Comparison of ENCODE assay signal across 9 cellular contexts in genomic region chr2:237414056-237414661, GRCh38. TPM values are rescaled to one million over a fixed set of nuclear protein-coding genes. Genes with fewer than 3 reads are reported as not detected.
DNase-seq lines count a peak whose midpoint lies in the region; ATAC-seq and TF ChIP-seq lines count a peak whose summit lies in the region.
"Had no signal": no experiment of that assay in that cellular context is flagged by ENCODE, and none has a peak within 500 bp of the region (broad histone marks: within the 10 kb centered on the region; RNA-seq: fewer than 3 reads in every experiment).

Gene COL6A3 (minus strand): TSS chr2:237414164. CDS start chr2:237396817, 17,347 bp downstream.

- TF ChIP-seq CTCF in SK-N-SH (IDR thresholded peaks at IDR 0.05) (no peak), esophagus squamous epithelium (IDR thresholded peaks at IDR 0.05) (no peak), upper lobe of left lung (IDR thresholded peaks at IDR 0.05) (no peak)

- H3K27ac Mint-ChIP-seq in activated naive CD8-positive, alpha-beta T cell treated with anti-CD3 and anti-CD28 coated beads for 36 hours: no peak within 1 kb of the TSS

- H3K27ac ChIP-seq in SK-N-SH (ENCODE audit: low read depth in 2 of 2, low read length in 1 of 2) (peak within 1 kb of the TSS in 1 of 2 experiments; percentile 6; a peak in 2 of 4 replicates), esophagus squamous epithelium (peak within 1 kb of the TSS; percentile 73 to 90 (median 88)), muscle layer of colon (ENCODE audit: low read depth, low read length) (peak within 1 kb of the TSS; percentile 94), upper lobe of left lung (peak within 1 kb of the TSS; percentile 49 to 83 (median 80))
- H3K27ac ChIP-seq: 22Rv1 had no signal

- no peak for TF ChIP-seq RAD21 in SK-N-SH (IDR thresholded peaks at IDR 0.05; ENCODE audit: low read length)

- TF ChIP-seq POLR2A in esophagus squamous epithelium (IDR thresholded peaks at IDR 0.05) (peak in 2 of 4 donors; percentile 37 to 52), upper lobe of left lung (IDR thresholded peaks at IDR 0.05) (peak in 1 of 4 donors; percentile 20)

- H3K27me3 ChIP-seq in SK-N-SH (ENCODE audit: insufficient read depth): no peaks in the 10 kb centered on the region
- peaks cover 0 to 37% (median 0%) of the 10 kb centered on the region in 4 donors for H3K27me3 ChIP-seq in esophagus squamous epithelium
- no peaks in the 10 kb centered on the region for H3K27me3 ChIP-seq in muscle layer of colon (ENCODE audit: control insufficient read depth in 1 of 2, insufficient read depth in 2 of 2, low read length in 2 of 2)
- H3K27me3 ChIP-seq in upper lobe of left lung: no peaks in the 10 kb centered on the region

- H3K27me3 Mint-ChIP-seq in activated naive CD8-positive, alpha-beta T cell treated with anti-CD3 and anti-CD28 coated beads for 36 hours: no peaks in the 10 kb centered on the region

- no peaks in the 10 kb centered on the region for H3K9me3 Mint-ChIP-seq in activated naive CD8-positive, alpha-beta T cell treated with anti-CD3 and anti-CD28 coated beads for 36 hours

- no peak within 1 kb of the TSS for H2AFZ ChIP-seq in SK-N-SH (ENCODE audit: low read depth)

- intact Hi-C loops in esophagus squamous epithelium (cut with DNase I): no loop called here

- peaks cover 33% of the 10 kb centered on the region for H3K79me2 ChIP-seq in SK-N-SH (ENCODE audit: insufficient read depth)

- peaks cover 7% of the 10 kb centered on the region for H3F3A ChIP-seq in SK-N-SH (replicated peaks; ENCODE audit: insufficient read depth)

- H3K36me3 ChIP-seq in SK-N-SH (replicated peaks in 1 of 2; ENCODE audit: control insufficient read depth in 1 of 2, insufficient read depth in 2 of 2, low read length in 1 of 2) (no peaks in the 10 kb centered on the region), esophagus squamous epithelium (no peaks in the 10 kb centered on the region), muscle layer of colon (ENCODE audit: insufficient read depth, low read length) (no peaks in the 10 kb centered on the region), upper lobe of left lung (no peaks in the 10 kb centered on the region)

- H4K20me1 ChIP-seq in SK-N-SH (ENCODE audit: insufficient read depth): no peaks in the 10 kb centered on the region

- DNase-seq in SK-N-SH (no peak), esophagus squamous epithelium (lab: John Stamatoyannopoulos, UW) (no peak), upper lobe of left lung (no peak), T-helper 1 cell (no peak)
- no peak for DNase-seq in activated naive CD8-positive, alpha-beta T cell treated with anti-CD3 and anti-CD28 coated beads for 36 hours

- H3K4me3 Mint-ChIP-seq in activated naive CD8-positive, alpha-beta T cell treated with anti-CD3 and anti-CD28 coated beads for 36 hours: no peak within 1 kb of the TSS

- H3K4me2 ChIP-seq in SK-N-SH: peak within 1 kb of the TSS; percentile 53; the same call in 1 of the 2 replicates

- ATAC-seq in SK-N-SH treated with all-trans-retinoic acid at 6 μM for 48 hours (no peak), upper lobe of left lung (ENCODE audit: low FRiP score in 2 of 2) (peak in 1 of 2 donors; percentile 73), HG02642 (IDR thresholded peaks at IDR 0.05; ENCODE audit: poor library complexity, unreplicated experiment) (no peak)

- TF ChIP-seq EP300 in SK-N-SH (IDR thresholded peaks at IDR 0.05; ENCODE audit: borderline replicate concordance in 1 of 2, low read depth in 1 of 2, low read length in 1 of 2) (no peak), upper lobe of left lung (IDR thresholded peaks at IDR 0.05) (no peak)

- no peaks in the 10 kb centered on the region for H3K36me3 Mint-ChIP-seq in activated naive CD8-positive, alpha-beta T cell treated with anti-CD3 and anti-CD28 coated beads for 36 hours

- 90% methylated on average over 8 of the region's 9 CpGs for WGBS in SK-N-SH (ENCODE audit: low lambda C conversion rate)
- 43 to 54% methylated on average over 7 to 8 of the region's 9 CpGs for WGBS in esophagus squamous epithelium, 2 donors
- 42 to 49% methylated on average over 8 to 9 of the region's 9 CpGs for WGBS in upper lobe of left lung, 2 donors

- peak within 1 kb of the TSS; percentile 12; the same call in 1 of the 2 replicates for H3K9ac ChIP-seq in SK-N-SH
- H3K9ac ChIP-seq in muscle layer of colon (ENCODE audit: low read length): peak within 1 kb of the TSS; percentile 93

- H3K9me2 ChIP-seq in SK-N-SH: no peaks in the 10 kb centered on the region

- no peaks in the 10 kb centered on the region for H3K9me3 ChIP-seq in SK-N-SH
- H3K9me3 ChIP-seq in esophagus squamous epithelium: no peaks in the 10 kb centered on the region
- no peaks in the 10 kb centered on the region for H3K9me3 ChIP-seq in muscle layer of colon (ENCODE audit: low read length)
- no peaks in the 10 kb centered on the region for H3K9me3 ChIP-seq in upper lobe of left lung

- POLR2A ChIA-PET in SK-N-SH (lab: Yijun Ruan, JAX): no interaction called here

- CTCF ChIA-PET in SK-N-SH (lab: Yijun Ruan, JAX): interaction anchor here (0.8 to 3.2 kb wide), 4 partner anchors 11 to 124 kb away, joined by 3 to 16 read pairs (median 3); no protein-coding TSS in a partner anchor

- H3K4me3 ChIP-seq in SK-N-SH (ENCODE audit: low read depth in 2 of 2, low read length in 1 of 2) (peak within 1 kb of the TSS in 1 of 2 experiments; percentile 39; a peak in 1 of 4 replicates), esophagus squamous epithelium (peak within 1 kb of the TSS; percentile 11 to 60 (median 48)), muscle layer of colon (ENCODE audit: low read depth in 1 of 2, low read length in 2 of 2) (peak within 1 kb of the TSS; percentile 75 to 94), upper lobe of left lung (peak within 1 kb of the TSS in 3 of 4 donors; percentile 32 to 48 (median 46))

- H3K4me1 ChIP-seq in SK-N-SH (ENCODE audit: control insufficient read depth in 1 of 2, insufficient read depth in 2 of 2, low read depth in 1 of 2, low read length in 1 of 2) (peaks cover 0 to 5% of the 10 kb centered on the region in 2 experiments; a peak in 1 of 4 replicates), esophagus squamous epithelium (peaks cover 0 to 4% (median 0%) of the 10 kb centered on the region in 3 donors), muscle layer of colon (ENCODE audit: insufficient read depth, low read length) (no peaks in the 10 kb centered on the region), upper lobe of left lung (no peaks in the 10 kb centered on the region)

- H3K4me1 Mint-ChIP-seq in activated naive CD8-positive, alpha-beta T cell treated with anti-CD3 and anti-CD28 coated beads for 36 hours: peaks cover 2% of the 10 kb centered on the region

TF ChIP-seq in SK-N-SH, 30 proteins besides CTCF, POLR2A, EP300 and RAD21:
- TF ChIP-seq ELF1 (IDR thresholded peaks at IDR 0.05) (no peak), RCOR1 (IDR thresholded peaks at IDR 0.05; ENCODE audit: low read length) (no peak), FOSL2 (IDR thresholded peaks at IDR 0.05; ENCODE audit: borderline replicate concordance, low read depth) (no peak), SIN3A (IDR thresholded peaks at IDR 0.05; ENCODE audit: borderline replicate concordance, low read depth, low read length) (no peak), CHD2 (IDR thresholded peaks at IDR 0.05; ENCODE audit: low read length, partially characterized antibody) (no peak), EZH2phosphoT487 (IDR thresholded peaks at IDR 0.05; ENCODE audit: borderline replicate concordance, low read depth) (no peak), SMC3 (IDR thresholded peaks at IDR 0.05; ENCODE audit: low read depth, low read length) (no peak)
- TF ChIP-seq, protein P1, sequence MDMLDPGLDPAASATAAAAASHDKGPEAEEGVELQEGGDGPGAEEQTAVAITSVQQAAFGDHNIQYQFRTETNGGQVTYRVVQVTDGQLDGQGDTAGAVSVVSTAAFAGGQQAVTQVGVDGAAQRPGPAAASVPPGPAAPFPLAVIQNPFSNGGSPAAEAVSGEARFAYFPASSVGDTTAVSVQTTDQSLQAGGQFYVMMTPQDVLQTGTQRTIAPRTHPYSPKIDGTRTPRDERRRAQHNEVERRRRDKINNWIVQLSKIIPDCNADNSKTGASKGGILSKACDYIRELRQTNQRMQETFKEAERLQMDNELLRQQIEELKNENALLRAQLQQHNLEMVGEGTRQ (IDR thresholded peaks at IDR 0.05; ENCODE audit: borderline replicate concordance, low read depth, low read length): no peak
TF ChIP-seq in SK-N-SH: peak in this region for 0.

TF ChIP-seq in SK-N-SH treated with all-trans-retinoic acid at 6 μM for 48 hours, 23 proteins besides CTCF, POLR2A, EP300 and RAD21 (continues in another document):
- TF ChIP-seq ZFP3 (CRISPR knock-in tag; IDR thresholded peaks at IDR 0.05) (no peak), RARB (CRISPR knock-in tag; IDR thresholded peaks at IDR 0.05) (no peak)
- TF ChIP-seq, protein P2, sequence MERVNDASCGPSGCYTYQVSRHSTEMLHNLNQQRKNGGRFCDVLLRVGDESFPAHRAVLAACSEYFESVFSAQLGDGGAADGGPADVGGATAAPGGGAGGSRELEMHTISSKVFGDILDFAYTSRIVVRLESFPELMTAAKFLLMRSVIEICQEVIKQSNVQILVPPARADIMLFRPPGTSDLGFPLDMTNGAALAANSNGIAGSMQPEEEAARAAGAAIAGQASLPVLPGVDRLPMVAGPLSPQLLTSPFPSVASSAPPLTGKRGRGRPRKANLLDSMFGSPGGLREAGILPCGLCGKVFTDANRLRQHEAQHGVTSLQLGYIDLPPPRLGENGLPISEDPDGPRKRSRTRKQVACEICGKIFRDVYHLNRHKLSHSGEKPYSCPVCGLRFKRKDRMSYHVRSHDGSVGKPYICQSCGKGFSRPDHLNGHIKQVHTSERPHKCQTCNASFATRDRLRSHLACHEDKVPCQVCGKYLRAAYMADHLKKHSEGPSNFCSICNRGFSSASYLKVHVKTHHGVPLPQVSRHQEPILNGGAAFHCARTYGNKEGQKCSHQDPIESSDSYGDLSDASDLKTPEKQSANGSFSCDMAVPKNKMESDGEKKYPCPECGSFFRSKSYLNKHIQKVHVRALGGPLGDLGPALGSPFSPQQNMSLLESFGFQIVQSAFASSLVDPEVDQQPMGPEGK (CRISPR knock-in tag; IDR thresholded peaks at IDR 0.05; ENCODE audit: borderline replicate concordance): no peak

RNA-seq across cellular contexts. Expression of gene COL6A3, which starts in this region (rescaled TPM):
- 10.7 and 18.5 TPM in 2 replicates for polyA plus RNA-seq in SK-N-SH (2012; rRNA removed)
- polyA plus RNA-seq in SK-N-SH (2012; cell fraction: cytosol; rRNA removed): 9.2 and 11.4 TPM in 2 replicates
- polyA plus RNA-seq in SK-N-SH (2012; cell fraction: nucleus; rRNA removed): 16.1 and 17.7 TPM in 2 replicates
- 100 to 1,000 TPM in 1 of 4 donors, 10 to 100 TPM in 2, 1 to 10 TPM in 1; 8.9 to 138 (median 46.5) TPM for total RNA-seq in esophagus squamous epithelium
- total RNA-seq in upper lobe of left lung: 100 to 1,000 TPM in 2 of 6 donors, 10 to 100 TPM in 4; 34.4 to 199 (median 71.9) TPM
- total RNA-seq in activated naive CD8-positive, alpha-beta T cell treated with anti-CD3 and anti-CD28 coated beads for 36 hours: 1 to 10 TPM in 1 of 2 experiments, under 1 TPM in 1; 0.76 to 1.3 TPM

Comparison
In these comparisons a context has a peak if more than half of its experiments do, and no peak if none do; other contexts are left out.
1. RNA of gene COL6A3 (total RNA-seq): 34.4 to 199 TPM in upper lobe of left lung and 8.9 to 138 TPM in esophagus squamous epithelium; 0.76 to 1.3 TPM in activated naive CD8-positive, alpha-beta T cell treated with anti-CD3 and anti-CD28 coated beads for 36 hours; every median in the first group is over 4 times any median in the second.